Comparison of ENCODE assay signal across 10 cellular contexts in genomic region chr4:183182873-183183725, GRCh38.
A peak's percentile ranks its signal among the peaks of the same experiment; 100 is the strongest.
DNase-seq lines count a peak whose midpoint lies in the region; ATAC-seq, FAIRE-seq and TF ChIP-seq lines count a peak whose summit lies in the region.
"Had no signal": no experiment of that assay in that cellular context is flagged by ENCODE, and none has a peak within 500 bp of the region (broad histone marks: within the 10 kb centered on the region; RNA-seq: fewer than 3 reads in every experiment).

No MANE protein-coding gene starts in this region.

- no peak for FAIRE-seq in small intestine (lab: Jason Lieb, UNC)
- FAIRE-seq: colon had no signal

- H3K79me2 ChIP-seq in osteoblast (ENCODE audit: insufficient read depth, low read length), result peaks cover 73% of the 10 kb centered on the region

- H3K27ac Mint-ChIP-seq in endodermal cell, result peak overlapping the region; percentile 96

- H2AFZ ChIP-seq in osteoblast (ENCODE audit: low read length), result no peak overlapping the region

- H3K4me3 Mint-ChIP-seq in endodermal cell, result peak overlapping the region; percentile 41

- peak overlapping the region; percentile 60 for H3K4me3 ChIP-seq in endodermal cell (ENCODE audit: low read length)
- H3K4me3 ChIP-seq in osteoblast (ENCODE audit: insufficient read depth, low read length), result no peak overlapping the region
- H3K4me3 ChIP-seq in small intestine (ENCODE audit: low read depth in 1 of 2, low read length in 2 of 2), result no peak overlapping the region
- H3K4me3 ChIP-seq: tibial nerve had no signal

- no peaks in the 10 kb centered on the region for H3K27me3 ChIP-seq in endodermal cell (ENCODE audit: control insufficient read depth, insufficient read depth, low read length, poor library complexity, severe bottlenecking)
- H3K27me3 ChIP-seq in osteoblast (ENCODE audit: insufficient read depth, low read length), result no peaks in the 10 kb centered on the region
- no peaks in the 10 kb centered on the region for H3K27me3 ChIP-seq in small intestine (ENCODE audit: control insufficient read depth in 2 of 2, insufficient read depth in 2 of 2, low read length in 2 of 2)
- H3K27me3 ChIP-seq: tibial nerve had no signal

- H3K27ac ChIP-seq in endodermal cell (ENCODE audit: low read depth, low read length) (peak overlapping the region; percentile 62), osteoblast (ENCODE audit: low read depth, low read length) (peak overlapping the region; percentile 38), small intestine (ENCODE audit: low read depth in 1 of 2, low read length in 1 of 2) (no peak overlapping the region)
- H3K27ac ChIP-seq: tibial nerve had no signal

- DNase-seq in AG09319 (ENCODE audit: extremely low read depth, low read depth) (peak; percentile 22), HS-5 (ENCODE audit: low read depth) (peak; percentile 56), SIG-M5 (lab: John Stamatoyannopoulos, UW) (peak; percentile 30), endodermal cell (peak; percentile 96), osteoblast (ENCODE audit: insufficient read length, low spot score, missing footprints) (peak; percentile 76), pons (ENCODE audit: low spot score) (no peak), small intestine (no peak)

- ATAC-seq in HG03520 (IDR thresholded peaks at IDR 0.05; ENCODE audit: unreplicated experiment), result no peak

- H3K4me1 ChIP-seq in endodermal cell (ENCODE audit: control insufficient read depth, insufficient read depth, low read length), result peaks cover 23% of the 10 kb centered on the region
- H3K4me1 ChIP-seq in osteoblast (ENCODE audit: insufficient read depth, low read length), result peaks cover 8% of the 10 kb centered on the region
- no peaks in the 10 kb centered on the region for H3K4me1 ChIP-seq in small intestine (ENCODE audit: control insufficient read depth in 2 of 2, insufficient read depth in 1 of 2, low read depth in 1 of 2, low read length in 1 of 2)

- peaks cover 4% of the 10 kb centered on the region for H3K9me3 Mint-ChIP-seq in endodermal cell

- H3K36me3 Mint-ChIP-seq in endodermal cell (ENCODE audit: low read depth), result peaks cover 17% of the 10 kb centered on the region

- WGBS in endodermal cell (ENCODE audit: insufficient coverage in 1 of 2, insufficient read length in 1 of 2), 2 experiments, result 3 to 9% methylated on average over 6 to 13 of the region's 14 CpGs
- 49 to 62% (median 57%) methylated on average over 14 of the region's 14 CpGs for WGBS in small intestine, 3 donors

- H3K4me2 ChIP-seq in osteoblast (ENCODE audit: insufficient read depth, low read length), result peak overlapping the region; percentile 30

- H3K9ac ChIP-seq in endodermal cell (ENCODE audit: extremely low read depth, low read length, poor library complexity, severe bottlenecking), result no peak overlapping the region

- TF ChIP-seq CTCF in AG09319 (IDR thresholded peaks at IDR 0.05; ENCODE audit: low read depth, low read length), result no peak
- no peak for TF ChIP-seq CTCF in endodermal cell (conservative IDR thresholded peaks at IDR 0.05)
- TF ChIP-seq CTCF in osteoblast (IDR thresholded peaks at IDR 0.05; ENCODE audit: extremely low read depth, low read depth, low read length), result no peak

- no peaks in the 10 kb centered on the region for H3K27me3 Mint-ChIP-seq in endodermal cell (ENCODE audit: insufficient read depth)

- peaks cover 60% of the 10 kb centered on the region for H3K4me1 Mint-ChIP-seq in endodermal cell

- H3K36me3 ChIP-seq in endodermal cell (ENCODE audit: control insufficient read depth, insufficient read depth, low read length) (peaks cover 20% of the 10 kb centered on the region), osteoblast (ENCODE audit: insufficient read depth, low read length) (no peaks in the 10 kb centered on the region), small intestine (ENCODE audit: control insufficient read depth in 2 of 2, insufficient read depth in 2 of 2, low read length in 2 of 2) (no peaks in the 10 kb centered on the region)
- H3K36me3 ChIP-seq: tibial nerve had no signal

- peaks cover 25% of the 10 kb centered on the region for H4K20me1 ChIP-seq in osteoblast (ENCODE audit: insufficient read depth, low read length)

- H3K9me3 ChIP-seq in endodermal cell (ENCODE audit: control insufficient read depth, low read length), result peaks cover 14% of the 10 kb centered on the region
- H3K9me3 ChIP-seq in osteoblast (ENCODE audit: low read depth, low read length), result no peaks in the 10 kb centered on the region
- H3K9me3 ChIP-seq in small intestine (ENCODE audit: control insufficient read depth, low read depth), result no peaks in the 10 kb centered on the region
- H3K9me3 ChIP-seq: tibial nerve had no signal

Comparison
In these comparisons a context has a peak if more than half of its experiments do, and no peak if none do; other contexts are left out.
1. DNase-seq: peak in AG09319 (single experiment), HS-5 (single experiment), SIG-M5 (single experiment), endodermal cell (single experiment) and osteoblast (single experiment); none in pons (single experiment) and small intestine (single experiment).
2. H3K27ac ChIP-seq: peak in endodermal cell (single experiment) and osteoblast (single experiment); none in small intestine (0 of 2).